ENCODE assay signal across 15 cellular contexts in genomic region chr7:155852426-155853301, GRCh38. TPM values are rescaled to one million over a fixed set of nuclear protein-coding genes. Genes with fewer than 3 reads are reported as not detected.
"Had no signal": no experiment of that assay in that cellular context is flagged by ENCODE, and none has a peak within 500 bp of the region (broad histone marks: within the 10 kb centered on the region; RNA-seq: fewer than 3 reads in every experiment).

No MANE protein-coding gene starts in this region.

- H3K9me3 ChIP-seq: tibial artery had no signal

- H3K27me3 ChIP-seq: foreskin keratinocyte had no signal

- ATAC-seq: foreskin keratinocyte; stimulated activated memory B cell treated with anti-CD40 and anti-IgM and Interleukin-4, amounts not matched to agents 10 μg/mL and 1 μg/mL and 100 μg/mL, for 72 hours had no signal

- H3K4me1 ChIP-seq: foreskin keratinocyte, tibial artery had no signal

- H3K27ac ChIP-seq: foreskin keratinocyte, tibial artery had no signal

- H3K36me3 ChIP-seq: tibial artery had no signal

- DNase-seq: activated CD4-positive, alpha-beta T cell treated with anti-CD3 and anti-CD28 coated beads, Interleukin-2, amount 50 U/mL, for 1 hour; activated CD4-positive, CD25-positive, alpha-beta regulatory T cell; activated T-cell treated with anti-CD3 and anti-CD28 coated beads, Interleukin-2, amount 50 U/mL, for 1 hour; central memory CD4-positive, alpha-beta T cell; cortex of kidney; effector memory CD4-positive, alpha-beta T cell; foreskin keratinocyte; glutamatergic neuron; hypothalamus; mesendoderm had no signal

- H3K4me3 ChIP-seq: tibial artery had no signal

RNA-seq across cellular contexts. Expression of gene SHH, which starts 40.4 kb away (rescaled TPM):
- total RNA-seq: activated CD8-positive, alpha-beta memory T cell treated with anti-CD3 and anti-CD28 coated beads for 36 hours; lower leg skin; osteoblast had no signal
